10 cellular contexts compared by ENCODE assay signal in genomic region chr11:64771861-64772260, GRCh38. TPM values are rescaled to one million over a fixed set of nuclear protein-coding genes. Genes with fewer than 3 reads are reported as not detected.
DNase-seq lines count a peak whose midpoint lies in the region; ATAC-seq and TF ChIP-seq lines count a peak whose summit lies in the region.
"Had no signal": no experiment of that assay in that cellular context is flagged by ENCODE, and none has a peak within 500 bp of the region (broad histone marks: within the 10 kb centered on the region; RNA-seq: fewer than 3 reads in every experiment).

No MANE protein-coding gene starts in this region.

- ATAC-seq in HG02852 (IDR thresholded peaks at IDR 0.05; ENCODE audit: unreplicated experiment), result peak; percentile 41
- no peak for ATAC-seq in activated CD8-positive, alpha-beta T cell treated with anti-CD3 and anti-CD28 coated beads, Interleukin-2, amount 10 ng/mL, durations not matched to agents 7 days and 5 days
- ATAC-seq in natural killer cell treated with Interleukin-12 subunit alpha and Interleukin-12 subunit beta and Interleukin-15 and Interleukin-18, amount 100 ng/mL, for 72 hours, result no peak

- no peaks in the 10 kb centered on the region for H3K9me3 Mint-ChIP-seq in activated CD8-positive, alpha-beta T cell treated with anti-CD3 and anti-CD28 coated beads, Interleukin-2, amount 10 ng/mL, durations not matched to agents 7 days and 5 days (ENCODE audit: insufficient read depth)
- H3K9me3 Mint-ChIP-seq in natural killer cell treated with Interleukin-12 subunit alpha and Interleukin-12 subunit beta and Interleukin-15 and Interleukin-18, amount 100 ng/mL, for 72 hours, result no peaks in the 10 kb centered on the region

- H3K9me2 ChIP-seq in DOHH2 (replicated peaks; ENCODE audit: control insufficient read depth, low read length), result no peaks in the 10 kb centered on the region

- peaks cover 98% of the 10 kb centered on the region for H3K79me2 ChIP-seq in DOHH2 (ENCODE audit: control insufficient read depth, low read length)

- peak overlapping the region; percentile 66 for H3K27ac Mint-ChIP-seq in activated CD8-positive, alpha-beta T cell treated with anti-CD3 and anti-CD28 coated beads, Interleukin-2, amount 10 ng/mL, durations not matched to agents 7 days and 5 days
- H3K27ac Mint-ChIP-seq in natural killer cell treated with Interleukin-12 subunit alpha and Interleukin-12 subunit beta and Interleukin-15 and Interleukin-18, amount 100 ng/mL, for 72 hours, result peak overlapping the region; percentile 77 to 91

- peak overlapping the region; percentile 86 for H3K27ac ChIP-seq in DOHH2 (ENCODE audit: low read depth, low read length)

- peak overlapping the region; percentile 85 for H3K4me2 ChIP-seq in DOHH2 (ENCODE audit: low read length)

- peak overlapping the region; percentile 44 for H3K4me3 Mint-ChIP-seq in activated CD8-positive, alpha-beta T cell treated with anti-CD3 and anti-CD28 coated beads, Interleukin-2, amount 10 ng/mL, durations not matched to agents 7 days and 5 days
- H3K4me3 Mint-ChIP-seq in natural killer cell treated with Interleukin-12 subunit alpha and Interleukin-12 subunit beta and Interleukin-15 and Interleukin-18, amount 100 ng/mL, for 72 hours, result peak overlapping the region; percentile 24

- H3K4me3 ChIP-seq in DOHH2 (ENCODE audit: low read length), result peak overlapping the region; percentile 57
- H3K4me3 ChIP-seq: stomach had no signal

- H4K20me1 ChIP-seq in DOHH2 (ENCODE audit: control insufficient read depth, insufficient read depth, low read depth, low read length), result peaks cover 60% of the 10 kb centered on the region

- no peaks in the 10 kb centered on the region for H3K27me3 Mint-ChIP-seq in activated CD8-positive, alpha-beta T cell treated with anti-CD3 and anti-CD28 coated beads, Interleukin-2, amount 10 ng/mL, durations not matched to agents 7 days and 5 days (ENCODE audit: low read depth)
- H3K27me3 Mint-ChIP-seq in natural killer cell treated with Interleukin-12 subunit alpha and Interleukin-12 subunit beta and Interleukin-15 and Interleukin-18, amount 100 ng/mL, for 72 hours, result no peaks in the 10 kb centered on the region

- DNase-seq in activated CD8-positive, alpha-beta T cell treated with anti-CD3 and anti-CD28 coated beads, Interleukin-2, amount 10 ng/mL, durations not matched to agents 7 days and 5 days, result no peak
- DNase-seq in natural killer cell treated with Interleukin-12 subunit alpha and Interleukin-12 subunit beta and Interleukin-15 and Interleukin-18, amount 100 ng/mL, for 72 hours (ENCODE audit: low spot score), result no peak
- DNase-seq in effector CD8-positive, alpha-beta T cell (lab: John Stamatoyannopoulos, UW), result no peak
- DNase-seq in NCI-H2029 treated with DMSO at 0.1 percent for 48 hours (lab: John Stamatoyannopoulos, UW) (no peak), GDM1 (lab: John Stamatoyannopoulos, UW) (no peak)
- DNase-seq: aorta, DMS53, stomach had no signal

- peaks cover 100% of the 10 kb centered on the region for H3K36me3 ChIP-seq in DOHH2 (ENCODE audit: control insufficient read depth, low read length)

- CTCF ChIA-PET in activated CD8-positive, alpha-beta T cell treated with anti-CD3 and anti-CD28 coated beads, Interleukin-2, amount 10 ng/mL, durations not matched to agents 7 days and 5 days (lab: Charles Lee), result interaction anchor here (1.1 to 12.2 kb wide), 6 partner anchors 8 to 83 kb away, joined by 3 to 149 read pairs (median 4); partner anchors contain the start of gene RASGRP2

- H3F3A ChIP-seq in DOHH2 (ENCODE audit: control insufficient read depth, insufficient read depth), result peaks cover 93% of the 10 kb centered on the region

- H3K4me1 Mint-ChIP-seq in activated CD8-positive, alpha-beta T cell treated with anti-CD3 and anti-CD28 coated beads, Interleukin-2, amount 10 ng/mL, durations not matched to agents 7 days and 5 days (ENCODE audit: low read depth), result peaks cover 94% of the 10 kb centered on the region
- peaks cover 74 to 75% of the 10 kb centered on the region in 2 donors for H3K4me1 Mint-ChIP-seq in natural killer cell treated with Interleukin-12 subunit alpha and Interleukin-12 subunit beta and Interleukin-15 and Interleukin-18, amount 100 ng/mL, for 72 hours (ENCODE audit: low read depth in 2 of 2)

- no peak for TF ChIP-seq CTCF in DOHH2 (IDR thresholded peaks at IDR 0.05; ENCODE audit: low read depth, low read length, poor library complexity, severe bottlenecking)

- peaks cover 87% of the 10 kb centered on the region for H3K4me1 ChIP-seq in DOHH2 (ENCODE audit: control insufficient read depth, low read length)

- POLR2A ChIA-PET in activated CD8-positive, alpha-beta T cell treated with anti-CD3 and anti-CD28 coated beads, Interleukin-2, amount 10 ng/mL, durations not matched to agents 7 days and 5 days (lab: Charles Lee), result interaction anchor here (1.3 to 2.0 kb wide), 2 partner anchors 28 to 88 kb away, joined by 3 to 16 read pairs; partner anchors contain the start of gene RASGRP2

- H3K27me3 ChIP-seq in DOHH2 (ENCODE audit: control insufficient read depth, low read length), result no peaks in the 10 kb centered on the region
- H3K27me3 ChIP-seq: stomach had no signal

- H3K36me3 Mint-ChIP-seq in activated CD8-positive, alpha-beta T cell treated with anti-CD3 and anti-CD28 coated beads, Interleukin-2, amount 10 ng/mL, durations not matched to agents 7 days and 5 days (ENCODE audit: low read depth), result peaks cover 98% of the 10 kb centered on the region
- H3K36me3 Mint-ChIP-seq in natural killer cell treated with Interleukin-12 subunit alpha and Interleukin-12 subunit beta and Interleukin-15 and Interleukin-18, amount 100 ng/mL, for 72 hours, result peaks cover 84% of the 10 kb centered on the region

- no peaks in the 10 kb centered on the region for H3K9me3 ChIP-seq in DOHH2 (ENCODE audit: control insufficient read depth, insufficient read depth, low read length)
- H3K9me3 ChIP-seq: stomach had no signal

RNA-seq across cellular contexts. Expression of gene SF1, which starts 6.5 kb away (rescaled TPM):
- total RNA-seq in activated CD8-positive, alpha-beta T cell treated with anti-CD3 and anti-CD28 coated beads, Interleukin-2, amount 10 ng/mL, durations not matched to agents 7 days and 5 days, result 100 to 1,000 TPM; 421 to 423 TPM
- total RNA-seq in natural killer cell treated with Interleukin-12 subunit alpha and Interleukin-12 subunit beta and Interleukin-15 and Interleukin-18, amount 100 ng/mL, for 72 hours, result 100 to 1,000 TPM; 376 to 425 TPM

RNA-seq across cellular contexts. Expression of gene PYGM, which starts 12.1 kb away (rescaled TPM):
- 1 to 10 TPM; 2.9 to 4.7 TPM for total RNA-seq in activated CD8-positive, alpha-beta T cell treated with anti-CD3 and anti-CD28 coated beads, Interleukin-2, amount 10 ng/mL, durations not matched to agents 7 days and 5 days
- 1 to 10 TPM; 4.7 to 5.6 TPM for total RNA-seq in natural killer cell treated with Interleukin-12 subunit alpha and Interleukin-12 subunit beta and Interleukin-15 and Interleukin-18, amount 100 ng/mL, for 72 hours

RNA-seq across cellular contexts. Expression of gene RASGRP2, which starts 27.9 kb away (rescaled TPM):
- 100 to 1,000 TPM; 101 to 115 TPM for total RNA-seq in activated CD8-positive, alpha-beta T cell treated with anti-CD3 and anti-CD28 coated beads, Interleukin-2, amount 10 ng/mL, durations not matched to agents 7 days and 5 days
- total RNA-seq in natural killer cell treated with Interleukin-12 subunit alpha and Interleukin-12 subunit beta and Interleukin-15 and Interleukin-18, amount 100 ng/mL, for 72 hours, result 10 to 100 TPM; 13.6 to 27.7 TPM

RNA-seq across cellular contexts. Expression of gene MAP4K2, which starts 31.2 kb away (rescaled TPM):
- total RNA-seq in activated CD8-positive, alpha-beta T cell treated with anti-CD3 and anti-CD28 coated beads, Interleukin-2, amount 10 ng/mL, durations not matched to agents 7 days and 5 days, result 10 to 100 TPM; 84.2 to 90.2 TPM
- 10 to 100 TPM; 17.6 to 47.1 TPM for total RNA-seq in natural killer cell treated with Interleukin-12 subunit alpha and Interleukin-12 subunit beta and Interleukin-15 and Interleukin-18, amount 100 ng/mL, for 72 hours

RNA-seq across cellular contexts. Expression of gene MEN1, which starts 38.5 kb away (rescaled TPM):
- total RNA-seq in activated CD8-positive, alpha-beta T cell treated with anti-CD3 and anti-CD28 coated beads, Interleukin-2, amount 10 ng/mL, durations not matched to agents 7 days and 5 days, result 10 to 100 TPM; 32.9 to 34.0 TPM
- total RNA-seq in natural killer cell treated with Interleukin-12 subunit alpha and Interleukin-12 subunit beta and Interleukin-15 and Interleukin-18, amount 100 ng/mL, for 72 hours, result 10 to 100 TPM; 32.6 to 53.5 TPM
